8 cellular contexts compared by ENCODE assay signal in genomic region chr19:32150605-32151004, GRCh38.
"Had no signal": no experiment of that assay in that cellular context is flagged by ENCODE, and none has a peak within 500 bp of the region (broad histone marks: within the 10 kb centered on the region; RNA-seq: fewer than 3 reads in every experiment).

No MANE protein-coding gene starts in this region.

- DNase-seq: GDM1, GF-D8 had no signal

- ATAC-seq: GM12878 had no signal

- H3K4me3 ChIP-seq: GM12878 had no signal

- FAIRE-seq: G401.6, GM12878, GM12891, GM12892, GM18507, GM19239 had no signal
